In genomic region chr4:1241936-1242505, GRCh38 we compare ENCODE assay signal across 1 cellular context.
TF ChIP-seq lines count a peak whose summit lies in the region.

No MANE protein-coding gene starts in this region.

TF ChIP-seq in HepG2, 621 proteins besides CTCF, POLR2A, EP300 and RAD21:
- peak; percentile 3; the same call in 1 of the 2 replicates for TF ChIP-seq ZNF768 (CRISPR knock-in tag; IDR thresholded peaks at IDR 0.05)
- TF ChIP-seq JUN (CRISPR knock-in tag; IDR thresholded peaks at IDR 0.05), result no peak
